ENCODE assay signal across 12 cellular contexts in the genomic region with DNA sequence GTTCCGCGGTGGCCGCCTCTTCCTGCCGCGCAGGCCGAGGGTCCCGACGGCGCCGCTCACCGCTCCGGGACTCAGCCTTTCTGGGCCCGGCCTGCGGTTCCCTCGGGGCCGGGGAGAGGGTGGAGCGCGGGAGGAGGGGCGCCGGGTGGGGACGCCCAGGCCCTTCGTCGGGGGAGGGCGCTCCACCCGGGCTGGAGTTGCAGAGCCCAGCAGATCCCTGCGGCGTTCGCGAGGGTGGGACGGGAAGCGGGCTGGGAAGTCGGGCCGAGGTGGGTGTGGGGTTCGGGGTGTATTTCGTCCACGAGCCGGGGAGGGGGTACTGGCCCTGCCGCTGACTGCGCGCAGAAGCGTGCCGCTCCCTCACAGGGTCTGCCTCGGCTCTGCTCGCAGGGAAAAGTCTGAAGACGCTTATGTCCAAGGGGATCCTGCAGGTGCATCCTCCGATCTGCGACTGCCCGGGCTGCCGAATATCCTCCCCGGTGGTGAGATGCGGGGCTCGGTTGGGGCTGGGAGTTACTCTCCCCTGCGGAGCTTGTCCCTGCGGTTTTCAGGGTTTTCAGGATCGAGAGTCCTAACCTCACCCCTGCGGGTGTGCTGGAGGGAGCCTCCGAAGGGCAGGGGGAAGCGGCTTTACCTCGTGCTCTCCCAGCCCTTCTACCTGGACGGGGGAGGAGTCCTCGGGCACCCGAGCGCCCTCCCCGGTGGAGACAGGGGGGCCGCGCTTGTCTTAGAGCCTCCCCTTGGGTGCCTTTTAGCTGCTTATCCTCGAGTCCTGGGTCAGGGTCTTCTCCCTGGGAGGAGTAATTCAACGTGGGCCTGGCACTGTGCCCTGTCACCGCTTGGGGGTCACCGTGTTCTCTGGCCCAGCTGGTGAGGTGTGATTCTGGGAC. TPM values are rescaled to one million over a fixed set of nuclear protein-coding genes. Genes with fewer than 3 reads are reported as not detected.
A peak's percentile ranks its signal among the peaks of the same experiment; 100 is the strongest.
DNase-seq lines count a peak whose midpoint lies in the region; ATAC-seq and TF ChIP-seq lines count a peak whose summit lies in the region.
"Had no signal": no experiment of that assay in that cellular context is flagged by ENCODE, and none has a peak within 500 bp of the region (broad histone marks: within the 10 kb centered on the region; RNA-seq: fewer than 3 reads in every experiment).

No MANE protein-coding gene starts in this region.

- H3K4me1 ChIP-seq in breast epithelium (peaks cover 16 to 23% of the 10 kb centered on the region in 2 donors), iPS-18a (ENCODE audit: control insufficient read depth, low read depth, low read length) (peaks cover 1% of the 10 kb centered on the region)

- DNase-seq in breast epithelium (ENCODE audit: low spot score in 2 of 2) (no peak), MCF 10A (ENCODE audit: unreplicated experiment) (no peak), type B pancreatic cell (ENCODE audit: extremely low spot score, unreplicated experiment) (no peak), NCI-H2107 treated with DMSO at 0.1 percent for 48 hours (lab: John Stamatoyannopoulos, UW; ENCODE audit: unreplicated experiment) (no peak)
- no peak for DNase-seq in effector CD8-positive, alpha-beta T cell (lab: John Stamatoyannopoulos, UW)
- DNase-seq: activated gamma-delta T cell treated with Interleukin-2 at 50 U/mL for 16 hours, mucosa of descending colon, upper lobe of right lung had no signal

- H3K36me3 ChIP-seq in breast epithelium (no peaks in the 10 kb centered on the region), iPS-18a (ENCODE audit: control insufficient read depth, low read depth, low read length) (no peaks in the 10 kb centered on the region)
- H3K36me3 ChIP-seq: upper lobe of right lung had no signal

- CTCF ChIA-PET in MCF 10A (lab: Yijun Ruan, JAX), result no interaction called here

- H3K9me3 Mint-ChIP-seq in MCF 10A (ENCODE audit: unreplicated experiment) (no peaks in the 10 kb centered on the region), type B pancreatic cell (no peaks in the 10 kb centered on the region)

- H3K9me3 ChIP-seq in breast epithelium, result no peaks in the 10 kb centered on the region
- H3K9me3 ChIP-seq in iPS-18a (ENCODE audit: control insufficient read depth, low read depth, low read length), result no peaks in the 10 kb centered on the region
- H3K9me3 ChIP-seq: mucosa of descending colon, upper lobe of right lung had no signal

- TF ChIP-seq CTCF in breast epithelium (IDR thresholded peaks at IDR 0.05) (no peak), MCF 10A (IDR thresholded peaks at IDR 0.05; ENCODE audit: unreplicated experiment) (no peak), type B pancreatic cell (conservative IDR thresholded peaks at IDR 0.05) (no peak)

- TF ChIP-seq POLR2A in breast epithelium (IDR thresholded peaks at IDR 0.05), result no peak

- no peak overlapping the region for H3K27ac ChIP-seq in breast epithelium
- H3K27ac ChIP-seq in iPS-18a (ENCODE audit: low read length), result no peak overlapping the region
- H3K27ac ChIP-seq: upper lobe of right lung had no signal

- H3K9ac ChIP-seq in iPS-18a (ENCODE audit: low read length), result no peak overlapping the region

- H3K36me3 Mint-ChIP-seq in MCF 10A (ENCODE audit: insufficient read depth, unreplicated experiment) (no peaks in the 10 kb centered on the region), type B pancreatic cell (peaks cover 7% of the 10 kb centered on the region)

- peaks cover 14 to 68% of the 10 kb centered on the region in 2 donors for H3K27me3 ChIP-seq in breast epithelium
- peaks cover 100% of the 10 kb centered on the region for H3K27me3 ChIP-seq in iPS-18a (ENCODE audit: control insufficient read depth, insufficient read depth, low read length)

- BruUV-seq in MCF 10A (replicated peaks; lab: Mats Ljungman, UMichigan), result no TSS peak

- no peak overlapping the region for H3K27ac Mint-ChIP-seq in MCF 10A (ENCODE audit: low read depth, unreplicated experiment)
- no peak overlapping the region for H3K27ac Mint-ChIP-seq in type B pancreatic cell

- ATAC-seq in SK-N-SH treated with all-trans-retinoic acid at 6 μM for 48 hours (peak; percentile 40), HG03460 (IDR thresholded peaks at IDR 0.05; ENCODE audit: unreplicated experiment) (no peak)
- ATAC-seq: mucosa of descending colon, upper lobe of right lung had no signal

- no peak overlapping the region for H3K4me3 Mint-ChIP-seq in MCF 10A (ENCODE audit: unreplicated experiment)
- H3K4me3 Mint-ChIP-seq in type B pancreatic cell, result peak overlapping the region; percentile 84

- H3K27me3 Mint-ChIP-seq in MCF 10A (ENCODE audit: insufficient read depth, unreplicated experiment) (peaks cover 51% of the 10 kb centered on the region), type B pancreatic cell (peaks cover 43% of the 10 kb centered on the region)

- H3K4me3 ChIP-seq in breast epithelium (peak overlapping the region; percentile 33 to 70 (median 54)), iPS-18a (ENCODE audit: low read length) (peak overlapping the region; percentile 13)
- H3K4me3 ChIP-seq: mucosa of descending colon had no signal

- H3K4me1 Mint-ChIP-seq in MCF 10A (ENCODE audit: insufficient read depth, unreplicated experiment), result peaks cover 7% of the 10 kb centered on the region
- H3K4me1 Mint-ChIP-seq in type B pancreatic cell (ENCODE audit: unreplicated experiment), result peaks cover 14% of the 10 kb centered on the region

- POLR2A ChIA-PET in MCF 10A (lab: Yijun Ruan, JAX), result interaction anchor here (0.7 kb wide), 1 partner anchor 133 kb away, joined by 3 read pairs; no protein-coding TSS in a partner anchor

- intact Hi-C loops in breast epithelium (cut with DNase I; ENCODE audit: low total_unique reads) (no loop called here), MCF 10A (cut with micrococcal nuclease) (no loop called here)

TF ChIP-seq in SK-N-SH treated with all-trans-retinoic acid at 6 μM for 48 hours, 23 proteins besides CTCF, POLR2A, EP300 and RAD21 (continues in another document):
- TF ChIP-seq ARNTL (CRISPR knock-in tag; IDR thresholded peaks at IDR 0.05; ENCODE audit: borderline replicate concordance, low read depth), result no peak
- TF ChIP-seq PPARA (CRISPR knock-in tag; IDR thresholded peaks at IDR 0.05; ENCODE audit: borderline replicate concordance), result no peak
- TF ChIP-seq, protein P1, sequence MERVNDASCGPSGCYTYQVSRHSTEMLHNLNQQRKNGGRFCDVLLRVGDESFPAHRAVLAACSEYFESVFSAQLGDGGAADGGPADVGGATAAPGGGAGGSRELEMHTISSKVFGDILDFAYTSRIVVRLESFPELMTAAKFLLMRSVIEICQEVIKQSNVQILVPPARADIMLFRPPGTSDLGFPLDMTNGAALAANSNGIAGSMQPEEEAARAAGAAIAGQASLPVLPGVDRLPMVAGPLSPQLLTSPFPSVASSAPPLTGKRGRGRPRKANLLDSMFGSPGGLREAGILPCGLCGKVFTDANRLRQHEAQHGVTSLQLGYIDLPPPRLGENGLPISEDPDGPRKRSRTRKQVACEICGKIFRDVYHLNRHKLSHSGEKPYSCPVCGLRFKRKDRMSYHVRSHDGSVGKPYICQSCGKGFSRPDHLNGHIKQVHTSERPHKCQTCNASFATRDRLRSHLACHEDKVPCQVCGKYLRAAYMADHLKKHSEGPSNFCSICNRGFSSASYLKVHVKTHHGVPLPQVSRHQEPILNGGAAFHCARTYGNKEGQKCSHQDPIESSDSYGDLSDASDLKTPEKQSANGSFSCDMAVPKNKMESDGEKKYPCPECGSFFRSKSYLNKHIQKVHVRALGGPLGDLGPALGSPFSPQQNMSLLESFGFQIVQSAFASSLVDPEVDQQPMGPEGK (CRISPR knock-in tag; IDR thresholded peaks at IDR 0.05; ENCODE audit: borderline replicate concordance), result no peak
- TF ChIP-seq GLIS3 (CRISPR knock-in tag; IDR thresholded peaks at IDR 0.05), result no peak
- TF ChIP-seq CSDC2 (CRISPR knock-in tag; IDR thresholded peaks at IDR 0.05), result no peak
- TF ChIP-seq SNAI2 (CRISPR knock-in tag; IDR thresholded peaks at IDR 0.05), result no peak
- TF ChIP-seq BACH2 (CRISPR knock-in tag; IDR thresholded peaks at IDR 0.05; ENCODE audit: borderline replicate concordance), result no peak
- TF ChIP-seq, protein P2, sequence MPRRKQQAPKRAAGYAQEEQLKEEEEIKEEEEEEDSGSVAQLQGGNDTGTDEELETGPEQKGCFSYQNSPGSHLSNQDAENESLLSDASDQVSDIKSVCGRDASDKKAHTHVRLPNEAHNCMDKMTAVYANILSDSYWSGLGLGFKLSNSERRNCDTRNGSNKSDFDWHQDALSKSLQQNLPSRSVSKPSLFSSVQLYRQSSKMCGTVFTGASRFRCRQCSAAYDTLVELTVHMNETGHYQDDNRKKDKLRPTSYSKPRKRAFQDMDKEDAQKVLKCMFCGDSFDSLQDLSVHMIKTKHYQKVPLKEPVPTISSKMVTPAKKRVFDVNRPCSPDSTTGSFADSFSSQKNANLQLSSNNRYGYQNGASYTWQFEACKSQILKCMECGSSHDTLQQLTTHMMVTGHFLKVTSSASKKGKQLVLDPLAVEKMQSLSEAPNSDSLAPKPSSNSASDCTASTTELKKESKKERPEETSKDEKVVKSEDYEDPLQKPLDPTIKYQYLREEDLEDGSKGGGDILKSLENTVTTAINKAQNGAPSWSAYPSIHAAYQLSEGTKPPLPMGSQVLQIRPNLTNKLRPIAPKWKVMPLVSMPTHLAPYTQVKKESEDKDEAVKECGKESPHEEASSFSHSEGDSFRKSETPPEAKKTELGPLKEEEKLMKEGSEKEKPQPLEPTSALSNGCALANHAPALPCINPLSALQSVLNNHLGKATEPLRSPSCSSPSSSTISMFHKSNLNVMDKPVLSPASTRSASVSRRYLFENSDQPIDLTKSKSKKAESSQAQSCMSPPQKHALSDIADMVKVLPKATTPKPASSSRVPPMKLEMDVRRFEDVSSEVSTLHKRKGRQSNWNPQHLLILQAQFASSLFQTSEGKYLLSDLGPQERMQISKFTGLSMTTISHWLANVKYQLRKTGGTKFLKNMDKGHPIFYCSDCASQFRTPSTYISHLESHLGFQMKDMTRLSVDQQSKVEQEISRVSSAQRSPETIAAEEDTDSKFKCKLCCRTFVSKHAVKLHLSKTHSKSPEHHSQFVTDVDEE (CRISPR knock-in tag; IDR thresholded peaks at IDR 0.05), result no peak
- TF ChIP-seq ZNF70 (CRISPR knock-in tag; IDR thresholded peaks at IDR 0.05), result no peak

RNA-seq across cellular contexts. Expression of a gene that starts 2.1 kb away (rescaled TPM):
- total RNA-seq in breast epithelium (10 to 100 TPM in 1 of 3 donors, 1 to 10 TPM in 1, under 1 TPM in 1; 0.16 to 23.0 (median 2.9) TPM), MCF 10A (2022) (not detected in 2 replicates), type B pancreatic cell (ENCODE audit: low replicate concordance) (13.1 and 50.5 TPM in 2 replicates)

RNA-seq across cellular contexts. Expression of a gene that starts 33.3 kb away (rescaled TPM):
- total RNA-seq in breast epithelium (10 to 100 TPM; 36.2 to 38.7 (median 38.2) TPM), MCF 10A (2022) (117 and 136 TPM in 2 replicates), type B pancreatic cell (ENCODE audit: low replicate concordance) (75.1 and 87.2 TPM in 2 replicates)

RNA-seq across cellular contexts. Expression of a gene that starts 34.6 kb away (rescaled TPM):
- total RNA-seq in breast epithelium (10 to 100 TPM in 1 of 3 donors, 1 to 10 TPM in 2; 5.4 to 18.0 (median 10.0) TPM), MCF 10A (2022) (15.1 and 18.1 TPM in 2 replicates), type B pancreatic cell (ENCODE audit: low replicate concordance) (31.5 and 42.2 TPM in 2 replicates)

RNA-seq across cellular contexts. Expression of a gene that starts 40.5 kb away (rescaled TPM):
- total RNA-seq in breast epithelium, result 1 to 10 TPM in 2 of 3 donors, under 1 TPM in 1; 0.16 to 2.8 (median 1.6) TPM
- 7.9 and 11.1 TPM in 2 replicates for total RNA-seq in MCF 10A (2022)
- total RNA-seq in type B pancreatic cell (ENCODE audit: low replicate concordance), result 6.4 and 16.7 TPM in 2 replicates

RNA-seq across cellular contexts. Expression of a gene that starts 56.1 kb away (rescaled TPM):
- total RNA-seq in breast epithelium (1 to 10 TPM in 1 of 3 donors, under 1 TPM in 1, not detected in 1; 0.33 to 1.9 TPM), MCF 10A (2022) (not detected in 2 replicates), type B pancreatic cell (ENCODE audit: low replicate concordance) (0.34 and 0.62 TPM in 2 replicates)
- total RNA-seq: LHCN-M2 had no signal
